Comparison of ENCODE assay signal across 19 cellular contexts in genomic region chr2:28558421-28558820, GRCh38.
DNase-seq lines count a peak whose midpoint lies in the region; ATAC-seq and TF ChIP-seq lines count a peak whose summit lies in the region.
"Had no signal": no experiment of that assay in that cellular context is flagged by ENCODE, and none has a peak within 500 bp of the region (broad histone marks: within the 10 kb centered on the region; RNA-seq: fewer than 3 reads in every experiment).

No MANE protein-coding gene starts in this region.

- DNase-seq in NCI-H748 (lab: John Stamatoyannopoulos, UW; ENCODE audit: unreplicated experiment), result peak; percentile 2
- no peak for DNase-seq in NCI-H748 treated with DMSO at 0.1 percent for 48 hours (lab: John Stamatoyannopoulos, UW)
- peak; percentile 3 for DNase-seq in astrocyte of the cerebellum (ENCODE audit: low read depth)
- DNase-seq in left kidney (ENCODE audit: low read depth, low spot score), result peak; percentile 21
- no peak for DNase-seq in stimulated activated effector memory CD8-positive, alpha-beta T cell treated with anti-CD3 and anti-CD28 coated beads, Interleukin-12 subunit alpha, Interleukin-12 subunit beta, amount 100 ng/mL, for 72 hours (ENCODE audit: low spot score in 2 of 2)
- DNase-seq in NCI-H446 treated with DMSO at 0.1 percent for 48 hours (lab: John Stamatoyannopoulos, UW), result no peak
- no peak for DNase-seq in GM20000 (ENCODE audit: low spot score)
- DNase-seq: activated CD8-positive, alpha-beta T cell treated with anti-CD3 and anti-CD28 coated beads, Interleukin-2, amount 10 ng/mL, durations not matched to agents 7 days and 5 days; amniotic stem cell; immature natural killer cell; lower lobe of right lung; NCI-H2081; NCI-H524; stimulated activated CD4-positive, alpha-beta T cell treated with anti-CD3 and anti-CD28 coated beads, Interleukin-4, amount 100 ng/mL, for 4 hours; stimulated activated naive CD8-positive, alpha-beta T cell treated with anti-CD3 and anti-CD28 coated beads, Interleukin-15, amount 100 ng/mL, for 72 hours had no signal

- no peaks in the 10 kb centered on the region for H3K4me1 Mint-ChIP-seq in stimulated activated effector memory CD8-positive, alpha-beta T cell treated with anti-CD3 and anti-CD28 coated beads, Interleukin-12 subunit alpha, Interleukin-12 subunit beta, amount 100 ng/mL, for 72 hours
- H3K4me1 Mint-ChIP-seq: immature natural killer cell; stimulated activated naive CD8-positive, alpha-beta T cell treated with anti-CD3 and anti-CD28 coated beads, Interleukin-15, amount 100 ng/mL, for 72 hours had no signal

- no peaks in the 10 kb centered on the region for H3K9me3 Mint-ChIP-seq in stimulated activated effector memory CD8-positive, alpha-beta T cell treated with anti-CD3 and anti-CD28 coated beads, Interleukin-12 subunit alpha, Interleukin-12 subunit beta, amount 100 ng/mL, for 72 hours
- H3K9me3 Mint-ChIP-seq: immature natural killer cell; stimulated activated naive CD8-positive, alpha-beta T cell treated with anti-CD3 and anti-CD28 coated beads, Interleukin-15, amount 100 ng/mL, for 72 hours had no signal

- ATAC-seq in stimulated activated effector memory CD8-positive, alpha-beta T cell treated with anti-CD3 and anti-CD28 coated beads, Interleukin-12 subunit alpha, Interleukin-12 subunit beta, amount 100 ng/mL, for 72 hours, result peak; percentile 21
- ATAC-seq in HG03460 (IDR thresholded peaks at IDR 0.05; ENCODE audit: unreplicated experiment), result no peak
- ATAC-seq: activated CD4-positive, CD25-positive, alpha-beta regulatory T cell treated with anti-CD3 and anti-CD28 coated beads, Interleukin-2, amount 50 U/mL, for 24 hours; activated CD8-positive, alpha-beta T cell treated with anti-CD3 and anti-CD28 coated beads, Interleukin-2, amount 10 ng/mL, durations not matched to agents 7 days and 5 days; lower lobe of right lung; stimulated activated naive CD8-positive, alpha-beta T cell treated with anti-CD3 and anti-CD28 coated beads, Interleukin-15, amount 100 ng/mL, for 72 hours had no signal

- in situ Hi-C loops in astrocyte of the cerebellum (cut with HindIII; ENCODE audit: low sequenced_read_pairs), result no loop called here

- H3K4me3 ChIP-seq in astrocyte of the cerebellum (ENCODE audit: low read depth, low read length), result no peak overlapping the region
- H3K4me3 ChIP-seq: cardiac muscle cell, lower lobe of right lung, tibial nerve had no signal

- TF ChIP-seq CTCF in astrocyte of the cerebellum (IDR thresholded peaks at IDR 0.05; ENCODE audit: low read depth, low read length, missing control alignments) (no peak), GM20000 (IDR thresholded peaks at IDR 0.05; ENCODE audit: extremely low read depth, missing control alignments) (no peak)

- H3K27ac Mint-ChIP-seq in stimulated activated effector memory CD8-positive, alpha-beta T cell treated with anti-CD3 and anti-CD28 coated beads, Interleukin-12 subunit alpha, Interleukin-12 subunit beta, amount 100 ng/mL, for 72 hours, result no peak overlapping the region
- H3K27ac Mint-ChIP-seq: activated CD8-positive, alpha-beta T cell treated with anti-CD3 and anti-CD28 coated beads, Interleukin-2, amount 10 ng/mL, durations not matched to agents 7 days and 5 days; immature natural killer cell; stimulated activated naive CD8-positive, alpha-beta T cell treated with anti-CD3 and anti-CD28 coated beads, Interleukin-15, amount 100 ng/mL, for 72 hours had no signal

- no peak overlapping the region for H3K4me3 Mint-ChIP-seq in stimulated activated effector memory CD8-positive, alpha-beta T cell treated with anti-CD3 and anti-CD28 coated beads, Interleukin-12 subunit alpha, Interleukin-12 subunit beta, amount 100 ng/mL, for 72 hours
- H3K4me3 Mint-ChIP-seq: activated CD8-positive, alpha-beta T cell treated with anti-CD3 and anti-CD28 coated beads, Interleukin-2, amount 10 ng/mL, durations not matched to agents 7 days and 5 days; immature natural killer cell; stimulated activated naive CD8-positive, alpha-beta T cell treated with anti-CD3 and anti-CD28 coated beads, Interleukin-15, amount 100 ng/mL, for 72 hours had no signal

- H3K36me3 Mint-ChIP-seq in stimulated activated effector memory CD8-positive, alpha-beta T cell treated with anti-CD3 and anti-CD28 coated beads, Interleukin-12 subunit alpha, Interleukin-12 subunit beta, amount 100 ng/mL, for 72 hours, result no peaks in the 10 kb centered on the region
- H3K36me3 Mint-ChIP-seq: immature natural killer cell had no signal

Comparison
In these comparisons a context has a peak if more than half of its experiments do, and no peak if none do; other contexts are left out.
1. DNase-seq: peak in NCI-H748 (single experiment), astrocyte of the cerebellum (single experiment) and left kidney (single experiment); none in NCI-H748 treated with DMSO at 0.1 percent for 48 hours (single experiment), stimulated activated effector memory CD8-positive, alpha-beta T cell treated with anti-CD3 and anti-CD28 coated beads, Interleukin-12 subunit alpha, Interleukin-12 subunit beta, amount 100 ng/mL, for 72 hours (0 of 2), NCI-H446 treated with DMSO at 0.1 percent for 48 hours (single experiment) and GM20000 (single experiment).